In genomic region chr10:73941300-73941699, GRCh38 we compare ENCODE assay signal across 1 cellular context.
TF ChIP-seq lines count a peak whose summit lies in the region.

No MANE protein-coding gene starts in this region.

TF ChIP-seq in H1, 55 proteins besides CTCF, POLR2A, EP300 and RAD21:
- TF ChIP-seq SIRT6 (IDR thresholded peaks at IDR 0.05; ENCODE audit: low read length) (no peak), ZNF274 (IDR thresholded peaks at IDR 0.05; ENCODE audit: borderline replicate concordance, extremely low read depth, low read length) (no peak), SP1 (IDR thresholded peaks at IDR 0.05; ENCODE audit: low read depth, low read length) (no peak), JUND (IDR thresholded peaks at IDR 0.05; ENCODE audit: low read length) (no peak), BCL11A (IDR thresholded peaks at IDR 0.05; ENCODE audit: low read depth in 2 of 2, low read length in 2 of 2) (no peak), CBX5 (IDR thresholded peaks at IDR 0.05; ENCODE audit: low read depth, low read length) (no peak), SIN3A (conservative IDR thresholded peaks at IDR 0.05 in 1 of 2, IDR thresholded peaks at IDR 0.05 in 1 of 2; ENCODE audit: low read depth in 1 of 2, low read length in 2 of 2) (no peak), KDM1A (IDR thresholded peaks at IDR 0.05; ENCODE audit: borderline replicate concordance, low read length) (no peak)
